In genomic region chr2:26241928-26242436, GRCh38 we compare ENCODE assay signal across 13 cellular contexts. TPM values are rescaled to one million over a fixed set of nuclear protein-coding genes. Genes with fewer than 3 reads are reported as not detected.
DNase-seq lines count a peak whose midpoint lies in the region; ATAC-seq, FAIRE-seq and TF ChIP-seq lines count a peak whose summit lies in the region.
"Had no signal": no experiment of that assay in that cellular context is flagged by ENCODE, and none has a peak within 500 bp of the region (broad histone marks: within the 10 kb centered on the region; RNA-seq: fewer than 3 reads in every experiment).

No MANE protein-coding gene starts in this region.

- POLR2A ChIA-PET in GM12878 (lab: Charles Lee): interaction anchor here (0.6 to 5.1 kb wide), 2 partner anchors 103 to 203 kb away, joined by 3 to 35 read pairs; partner anchors contain the start of genes ADGRF3 and SELENOI

- H3K4me2 ChIP-seq in DOHH2 (ENCODE audit: low read length) (peak overlapping the region; percentile 88), GM12878 (ENCODE audit: control insufficient read depth, insufficient read depth) (peak overlapping the region; percentile 59; the same call in 1 of the 2 replicates)

- FAIRE-seq in GM12878 (lab: Jason Lieb, UNC): no peak
- FAIRE-seq: kidney had no signal

- peak overlapping the region; percentile 99 for H3K4me3 Mint-ChIP-seq in neural crest cell

- no peak for TF ChIP-seq POLR2A in NB4 (IDR thresholded peaks at IDR 0.05; ENCODE audit: extremely low read depth, insufficient read length)
- TF ChIP-seq POLR2A in GM12878 (IDR thresholded peaks at IDR 0.05; ENCODE audit: low read depth, low read length): no peak

- H3K27me3 Mint-ChIP-seq in neural crest cell (ENCODE audit: low read depth): no peaks in the 10 kb centered on the region

- H2AFZ ChIP-seq in GM12878 (ENCODE audit: control insufficient read depth, low read depth, low read length): no peak overlapping the region

- peaks cover 36% of the 10 kb centered on the region for H3K4me1 Mint-ChIP-seq in neural crest cell

- H3K27ac Mint-ChIP-seq in neural crest cell (ENCODE audit: unreplicated experiment): no peak overlapping the region

- in situ Hi-C loops in GM12878 (cut with MboI): no loop called here

- H3K36me3 ChIP-seq in DOHH2 (ENCODE audit: control insufficient read depth, low read length) (peaks cover 35% of the 10 kb centered on the region), GM12878 (ENCODE audit: control insufficient read depth in 2 of 2, insufficient read depth in 2 of 2, low read length in 1 of 2) (peaks cover 1 to 12% of the 10 kb centered on the region in 2 experiments; a peak in 2 of 4 replicates)

- no TSS peak for BruUV-seq in GM12878 (replicated peaks; lab: Mats Ljungman, UMichigan)

- WGBS in GM12878 (ENCODE audit: insufficient coverage, insufficient replicate concordance, low lambda C conversion rate, missing lambda C conversion rate): 89% methylated on average over 6 of the region's 6 CpGs

- H3K79me2 ChIP-seq in DOHH2 (ENCODE audit: control insufficient read depth, low read length) (peaks cover 81% of the 10 kb centered on the region), GM12878 (ENCODE audit: control insufficient read depth, insufficient read depth, low read length) (peaks cover 75% of the 10 kb centered on the region)

- CTCF ChIA-PET in GM12878 (lab: Yijun Ruan, JAX): interaction anchor here (0.6 kb wide), 1 partner anchor 89 kb away, joined by 3 read pairs; no protein-coding TSS in a partner anchor

- TF ChIP-seq CTCF in DOHH2 (IDR thresholded peaks at IDR 0.05; ENCODE audit: low read depth, low read length, poor library complexity, severe bottlenecking): no peak
- TF ChIP-seq CTCF in NB4 (IDR thresholded peaks at IDR 0.05; ENCODE audit: low read depth, low read length): no peak
- no peak for TF ChIP-seq CTCF in GM12878 (IDR thresholded peaks at IDR 0.05 in 2 of 3, conservative IDR thresholded peaks at IDR 0.05 in 1 of 3; ENCODE audit: control insufficient read depth in 2 of 3, extremely low read depth in 1 of 3, insufficient read depth in 1 of 3, low read depth in 3 of 3, low read length in 3 of 3)
- no peak for TF ChIP-seq CTCF in neural crest cell (conservative IDR thresholded peaks at IDR 0.05)

- no peak overlapping the region; the same call in 1 of the 2 replicates for H3K9ac ChIP-seq in GM12878 (ENCODE audit: control insufficient read depth, insufficient read depth, low read length)

- no peak for ATAC-seq in GM12878
- ATAC-seq in GM18511 (IDR thresholded peaks at IDR 0.05; ENCODE audit: unreplicated experiment): no peak

- peaks cover 43% of the 10 kb centered on the region for H3K4me1 ChIP-seq in DOHH2 (ENCODE audit: control insufficient read depth, low read length)
- peaks cover 13% of the 10 kb centered on the region for H3K4me1 ChIP-seq in GM12878 (ENCODE audit: control insufficient read depth, insufficient read depth, low read length)

- H3K36me3 Mint-ChIP-seq in neural crest cell (ENCODE audit: low read depth): no peaks in the 10 kb centered on the region

- RAD21 ChIA-PET in GM12878 (lab: Charles Lee; ENCODE audit: unreplicated experiment): interaction anchor here (1.2 to 3.0 kb wide), 2 partner anchors 58 kb away, joined by 3 to 11 read pairs; no protein-coding TSS in a partner anchor

- H3K4me3 ChIP-seq in DOHH2 (ENCODE audit: low read length) (peak overlapping the region; percentile 92), NB4 (ENCODE audit: low read depth, low read length) (peak overlapping the region; percentile 84), GM12878 (0 out of 2 replicates have a peak overlapping the region, but pooled peaks have one; percentile 15)

- intact Hi-C loops in GM12878 (cut with micrococcal nuclease; ENCODE audit: unreplicated experiment): no loop called here

- DNase-seq in NB4 (ENCODE audit: low read depth) (peak; percentile 15), GM12878 (ENCODE audit: low read depth, low spot score) (no peak), neural crest cell (ENCODE audit: low read depth, low spot score) (no peak), NCI-H748 treated with DMSO at 0.1 percent for 48 hours (lab: John Stamatoyannopoulos, UW) (no peak), NCI-H526 treated with DMSO at 0.1 percent for 48 hours (lab: John Stamatoyannopoulos, UW) (no peak), NCI-H2107 treated with DMSO at 0.1 percent for 48 hours (lab: John Stamatoyannopoulos, UW; ENCODE audit: unreplicated experiment) (no peak)
- DNase-seq: activated gamma-delta T cell treated with Interleukin-2 at 50 U/mL for 16 hours; effector memory CD4-positive, alpha-beta T cell; GDM1; kidney; T-helper 9 cell had no signal

- H3K27ac ChIP-seq in DOHH2 (ENCODE audit: low read depth, low read length): no peak overlapping the region
- H3K27ac ChIP-seq in GM12878 (ENCODE audit: control insufficient read depth, insufficient read depth): no peak overlapping the region

- H3F3A ChIP-seq in DOHH2 (ENCODE audit: control insufficient read depth, insufficient read depth): no peaks in the 10 kb centered on the region; the same call in 1 of the 2 replicates

- TF ChIP-seq RAD21 in GM12878 (IDR thresholded peaks at IDR 0.05; ENCODE audit: insufficient read depth, low read depth, low read length): no peak

- no peaks in the 10 kb centered on the region; the same call in 1 of the 2 replicates for H4K20me1 ChIP-seq in DOHH2 (ENCODE audit: control insufficient read depth, insufficient read depth, low read depth, low read length)
- H4K20me1 ChIP-seq in GM12878 (ENCODE audit: control insufficient read depth, insufficient read depth): no peaks in the 10 kb centered on the region

- SMC1A ChIA-PET in GM12878 (lab: Charles Lee; ENCODE audit: uncharacterized antibody, unreplicated experiment): interaction anchor here (0.6 to 8.9 kb wide), 4 partner anchors 10 to 116 kb away, joined by 3 to 71 read pairs (median 4); no protein-coding TSS in a partner anchor

- no peak for TF ChIP-seq EP300 in GM12878 (IDR thresholded peaks at IDR 0.05; ENCODE audit: borderline replicate concordance in 1 of 2, control insufficient read depth in 1 of 2, low read depth in 2 of 2, low read length in 2 of 2)

- H3K27me3 ChIP-seq in DOHH2 (ENCODE audit: control insufficient read depth, low read length) (no peaks in the 10 kb centered on the region), GM12878 (replicated peaks in 1 of 2; ENCODE audit: control insufficient read depth in 2 of 2, insufficient read depth in 2 of 2, low read length in 1 of 2) (no peaks in the 10 kb centered on the region)

- H3K9me2 ChIP-seq in DOHH2 (replicated peaks; ENCODE audit: control insufficient read depth, low read length): no peaks in the 10 kb centered on the region

- no peaks in the 10 kb centered on the region for H3K9me3 ChIP-seq in DOHH2 (ENCODE audit: control insufficient read depth, insufficient read depth, low read length)
- no peaks in the 10 kb centered on the region; the same call in 2 of the 3 replicates for H3K9me3 ChIP-seq in GM12878 (replicated peaks; ENCODE audit: control insufficient read depth, insufficient read depth, low read length)

- H3K9me3 Mint-ChIP-seq in neural crest cell: no peaks in the 10 kb centered on the region

RNA-seq across cellular contexts. Expression of gene HADHA, which starts 2.5 kb away (rescaled TPM):
- total RNA-seq in GM12878 (2013; cell fraction: nucleolus; rRNA removed): 66.8 and 68.7 TPM in 2 replicates
- total RNA-seq in GM12878 (2014; rRNA removed) (158 and 175 TPM in 2 replicates), GM12878 (2014; rRNA removed; fragmentation: Illumina TruSeq; extraction: Trizol) (170 TPM in 2 replicates), GM12878 (2021) (160 and 161 TPM in 2 replicates), neural crest cell (124 and 125 TPM in 2 replicates)
- 104 TPM for polyA plus RNA-seq in GM12878 (2011; ENCODE audit: low read depth)
- polyA plus RNA-seq in GM12878 (2011; rRNA removed) (194 and 208 TPM in 2 replicates), GM12878 (2014; fragmentation: Illumina TruSeq; extraction: Trizol) (207 and 221 TPM in 2 replicates), GM12878 (2014; fragmentation: Nextera tagmentation; extraction: Ambion mirVana) (100 to 1,000 TPM; 109 to 144 TPM), GM12878 (2014; rRNA removed) (114 and 125 TPM in 2 replicates), GM12878 (2016; fragmentation: Nextera tagmentation; extraction: Ambion mirVana) (100 to 1,000 TPM; 187 to 190 TPM)
- 157 and 181 TPM in 2 replicates for polyA plus RNA-seq in GM12878 (2011; cell fraction: cytosol; rRNA removed)
- 110 and 115 TPM in 2 replicates for polyA plus RNA-seq in GM12878 (2011; cell fraction: nucleus; rRNA removed)
- polyA plus RNA-seq in GM12878 (2012): 108 and 139 TPM in 2 replicates
- polyA minus RNA-seq in GM12878 (2011; rRNA and poly(A)+ RNA removed): 204 and 208 TPM in 2 replicates
- polyA minus RNA-seq in GM12878 (2011; cell fraction: cytosol; rRNA and poly(A)+ RNA removed): 79.4 and 89.2 TPM in 2 replicates
- 32.5 and 45.4 TPM in 2 replicates for polyA minus RNA-seq in GM12878 (2011; cell fraction: nucleus; rRNA and poly(A)+ RNA removed)

RNA-seq across cellular contexts. Expression of gene HADHB, which starts 2.8 kb away (rescaled TPM):
- 148 and 151 TPM in 2 replicates for total RNA-seq in GM12878 (2013; cell fraction: nucleolus; rRNA removed)
- 53.7 and 67.3 TPM in 2 replicates for total RNA-seq in GM12878 (2014; rRNA removed)
- total RNA-seq in GM12878 (2014; rRNA removed; fragmentation: Illumina TruSeq; extraction: Trizol): 68.8 and 69.3 TPM in 2 replicates
- total RNA-seq in GM12878 (2021): 73.5 and 78.6 TPM in 2 replicates
- polyA plus RNA-seq in GM12878 (2011; ENCODE audit: low read depth): 51.6 TPM
- 123 and 161 TPM in 2 replicates for polyA plus RNA-seq in GM12878 (2011; rRNA removed)
- 98.4 and 125 TPM in 2 replicates for polyA plus RNA-seq in GM12878 (2011; cell fraction: cytosol; rRNA removed)
- 86.4 and 86.8 TPM in 2 replicates for polyA plus RNA-seq in GM12878 (2011; cell fraction: nucleus; rRNA removed)
- polyA plus RNA-seq in GM12878 (2012): 51.4 and 70.3 TPM in 2 replicates
- polyA plus RNA-seq in GM12878 (2014; fragmentation: Illumina TruSeq; extraction: Trizol): 67.0 and 76.4 TPM in 2 replicates
- 100 to 1,000 TPM; 107 to 145 TPM for polyA plus RNA-seq in GM12878 (2014; fragmentation: Nextera tagmentation; extraction: Ambion mirVana)
- polyA plus RNA-seq in GM12878 (2014; rRNA removed): 60.7 and 68.6 TPM in 2 replicates
- 100 to 1,000 TPM in 1 of 2 experiments, 10 to 100 TPM in 1; 97.5 to 104 TPM for polyA plus RNA-seq in GM12878 (2016; fragmentation: Nextera tagmentation; extraction: Ambion mirVana)
- 145 and 159 TPM in 2 replicates for polyA minus RNA-seq in GM12878 (2011; rRNA and poly(A)+ RNA removed)
- polyA minus RNA-seq in GM12878 (2011; cell fraction: cytosol; rRNA and poly(A)+ RNA removed): 24.9 and 31.3 TPM in 2 replicates
- 29.4 and 49.3 TPM in 2 replicates for polyA minus RNA-seq in GM12878 (2011; cell fraction: nucleus; rRNA and poly(A)+ RNA removed)
- total RNA-seq in neural crest cell: 65.2 and 66.5 TPM in 2 replicates

Comparison
In these comparisons a context has a peak if more than half of its experiments do, and no peak if none do; other contexts are left out.
1. H3K4me3 ChIP-seq: peak in every context shown above with its lines; median percentile 92 in DOHH2; 84 in NB4; 15 in GM12878.